Comparison of ENCODE assay signal across 28 cellular contexts in the genomic region with DNA sequence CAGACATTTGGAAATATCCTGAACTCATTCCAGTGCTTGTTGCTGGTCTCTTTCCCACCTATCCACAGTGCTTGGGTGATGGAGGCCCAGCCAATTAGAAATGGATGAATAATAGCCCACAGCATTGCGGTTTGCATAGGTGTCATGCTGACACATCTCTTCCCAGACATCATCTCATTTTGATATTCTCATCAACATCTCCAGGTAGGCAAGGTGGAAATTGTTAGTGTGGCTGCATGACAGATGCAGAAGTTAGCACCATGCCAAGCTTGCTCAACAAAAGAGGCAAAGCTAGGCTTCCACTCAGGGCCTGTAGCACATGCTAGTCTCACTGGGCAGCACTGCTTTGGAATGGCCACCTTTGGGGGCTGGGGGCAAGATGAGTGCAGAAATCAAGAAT.
A peak's percentile ranks its signal among the peaks of the same experiment; 100 is the strongest.
DNase-seq lines count a peak whose midpoint lies in the region; ATAC-seq, FAIRE-seq and TF ChIP-seq lines count a peak whose summit lies in the region.
"Had no signal": no experiment of that assay in that cellular context is flagged by ENCODE, and none has a peak within 500 bp of the region (broad histone marks: within the 10 kb centered on the region; RNA-seq: fewer than 3 reads in every experiment).

No MANE protein-coding gene starts in this region.

- peaks cover 5% of the 10 kb centered on the region for H3K27me3 ChIP-seq in bronchial epithelial cell (ENCODE audit: control insufficient read depth, insufficient read depth, low read length)
- no peaks in the 10 kb centered on the region for H3K27me3 ChIP-seq in neuronal stem cell (ENCODE audit: control insufficient read depth in 3 of 3, insufficient read depth in 3 of 3, low read depth in 1 of 3, low read length in 3 of 3)
- H3K27me3 ChIP-seq: BLaER1 treated with 17β-estradiol and CSF1 and Interleukin-3, amounts not matched to agents 10 nM and 100 nM had no signal

- no peaks in the 10 kb centered on the region for H3K36me3 ChIP-seq in bronchial epithelial cell (ENCODE audit: control insufficient read depth, insufficient read depth, low read length)
- no peaks in the 10 kb centered on the region for H3K36me3 ChIP-seq in neuronal stem cell (replicated peaks in 1 of 2; ENCODE audit: control insufficient read depth in 2 of 2, insufficient read depth in 2 of 2, low read length in 2 of 2)
- H3K36me3 ChIP-seq: BLaER1 treated with 17β-estradiol and CSF1 and Interleukin-3, amounts not matched to agents 10 nM and 100 nM had no signal

- peaks cover 24% of the 10 kb centered on the region for H3K4me1 Mint-ChIP-seq in activated naive CD4-positive, alpha-beta T cell treated with anti-CD3 and anti-CD28 coated beads for 36 hours (ENCODE audit: low read depth)
- H3K4me1 Mint-ChIP-seq in activated naive CD4-positive, alpha-beta T cell treated with anti-CD3 and anti-CD28 coated beads, Interleukin-2, amount 10 ng/mL, durations not matched to agents 7 days and 5 days = peaks cover 11% of the 10 kb centered on the region
- H3K4me1 Mint-ChIP-seq in WTC11 = peaks cover 11% of the 10 kb centered on the region

- H3K18ac ChIP-seq in neuronal stem cell (ENCODE audit: low read length) = no peak overlapping the region

- CTCF ChIA-PET in activated naive CD4-positive, alpha-beta T cell treated with anti-CD3 and anti-CD28 coated beads for 36 hours (lab: Charles Lee) = no interaction called here
- CTCF ChIA-PET in activated naive CD4-positive, alpha-beta T cell treated with anti-CD3 and anti-CD28 coated beads, Interleukin-2, amount 10 ng/mL, durations not matched to agents 7 days and 5 days (lab: Charles Lee) = no interaction called here
- CTCF ChIA-PET in WTC11 (lab: Charles Lee) = no interaction called here

- no peak overlapping the region for H4K91ac ChIP-seq in neuronal stem cell (ENCODE audit: low read depth, low read length, poor library complexity)

- no peaks in the 10 kb centered on the region for H3K9me3 ChIP-seq in neuronal stem cell (replicated peaks in 1 of 2; ENCODE audit: control insufficient read depth in 2 of 2, insufficient read depth in 1 of 2, low read depth in 1 of 2, low read length in 2 of 2)
- H3K9me3 ChIP-seq: A549; BLaER1 treated with 17β-estradiol and CSF1 and Interleukin-3, amounts not matched to agents 10 nM and 100 nM had no signal

- no peaks in the 10 kb centered on the region for H3K4me1 ChIP-seq in neuronal stem cell (ENCODE audit: control insufficient read depth in 2 of 2, insufficient read depth in 1 of 2, low read depth in 1 of 2, low read length in 2 of 2)
- H3K4me1 ChIP-seq: A549; BLaER1 treated with 17β-estradiol and CSF1 and Interleukin-3, amounts not matched to agents 10 nM and 100 nM had no signal

- POLR2A ChIA-PET in WTC11 (lab: Charles Lee) = no interaction called here

- no peak overlapping the region for H3K9ac ChIP-seq in neuronal stem cell (ENCODE audit: low read depth, low read length, poor library complexity)
- H3K9ac ChIP-seq: BLaER1 treated with 17β-estradiol and CSF1 and Interleukin-3, amounts not matched to agents 10 nM and 100 nM; GM23248 had no signal

- no peak overlapping the region for H2BK120ac ChIP-seq in neuronal stem cell (ENCODE audit: low read depth, low read length)

- H3K14ac ChIP-seq in neuronal stem cell (ENCODE audit: low read length) = peak overlapping the region; percentile 6

- H3K4ac ChIP-seq in neuronal stem cell (ENCODE audit: low read length) = no peak overlapping the region

- no peak for ATAC-seq in WTC11
- ATAC-seq: A549, HepG2 had no signal

- H3K9me3 Mint-ChIP-seq in activated naive CD4-positive, alpha-beta T cell treated with anti-CD3 and anti-CD28 coated beads for 36 hours = no peaks in the 10 kb centered on the region
- H3K9me3 Mint-ChIP-seq in activated naive CD4-positive, alpha-beta T cell treated with anti-CD3 and anti-CD28 coated beads, Interleukin-2, amount 10 ng/mL, durations not matched to agents 7 days and 5 days = peaks cover 9% of the 10 kb centered on the region
- H3K9me3 Mint-ChIP-seq in WTC11 = peaks cover 12% of the 10 kb centered on the region
- H3K9me3 Mint-ChIP-seq: CD4-positive, alpha-beta T cell had no signal

- no peak overlapping the region for H3K23ac ChIP-seq in neuronal stem cell (ENCODE audit: low read depth, low read length, poor library complexity)

- H2AK5ac ChIP-seq in neuronal stem cell (ENCODE audit: low read depth, low read length) = no peak overlapping the region

- no peak for TF ChIP-seq CTCF in bronchial epithelial cell (IDR thresholded peaks at IDR 0.05; ENCODE audit: insufficient read depth, low read length, severe bottlenecking)
- no peak for TF ChIP-seq CTCF in WTC11 (IDR thresholded peaks at IDR 0.05)

- H2BK12ac ChIP-seq in neuronal stem cell (ENCODE audit: low read length) = no peak overlapping the region

- no peak overlapping the region for H2BK5ac ChIP-seq in neuronal stem cell (ENCODE audit: low read length)

- WGBS in neuronal stem cell (ENCODE audit: extremely low coverage in 2 of 2, insufficient read length in 2 of 2, insufficient replicate concordance in 1 of 2), 2 donors = no CpG with 5 or more reads among the region's 1 CpG

- no peak overlapping the region for H3K4me3 ChIP-seq in bronchial epithelial cell (ENCODE audit: low read depth, low read length)
- no peak overlapping the region for H3K4me3 ChIP-seq in neuronal stem cell (ENCODE audit: low read length in 2 of 2)
- H3K4me3 ChIP-seq: A549; BLaER1 treated with 17β-estradiol and CSF1 and Interleukin-3, amounts not matched to agents 10 nM and 100 nM; GM23248 had no signal

- no peaks in the 10 kb centered on the region for H3K36me3 Mint-ChIP-seq in activated naive CD4-positive, alpha-beta T cell treated with anti-CD3 and anti-CD28 coated beads for 36 hours (ENCODE audit: low read depth)
- peaks cover 5% of the 10 kb centered on the region for H3K36me3 Mint-ChIP-seq in activated naive CD4-positive, alpha-beta T cell treated with anti-CD3 and anti-CD28 coated beads, Interleukin-2, amount 10 ng/mL, durations not matched to agents 7 days and 5 days
- 0 out of 2 replicates have a peak, but pooled peaks cover 2% of the 10 kb centered on the region for H3K36me3 Mint-ChIP-seq in WTC11

- H3K4me3 Mint-ChIP-seq in activated naive CD4-positive, alpha-beta T cell treated with anti-CD3 and anti-CD28 coated beads for 36 hours = no peak overlapping the region
- H3K4me3 Mint-ChIP-seq in activated naive CD4-positive, alpha-beta T cell treated with anti-CD3 and anti-CD28 coated beads, Interleukin-2, amount 10 ng/mL, durations not matched to agents 7 days and 5 days = no peak overlapping the region
- no peak overlapping the region for H3K4me3 Mint-ChIP-seq in WTC11
- H3K4me3 Mint-ChIP-seq: CD4-positive, alpha-beta T cell had no signal

- peak; percentile 21 for DNase-seq in activated naive CD4-positive, alpha-beta T cell treated with anti-CD3 and anti-CD28 coated beads for 36 hours
- no peak for DNase-seq in activated naive CD4-positive, alpha-beta T cell treated with anti-CD3 and anti-CD28 coated beads, Interleukin-2, amount 10 ng/mL, durations not matched to agents 7 days and 5 days
- DNase-seq in stimulated activated CD4-positive, alpha-beta T cell treated with anti-CD3 and anti-CD28 coated beads, Interleukin-15, amount 100 ng/mL, for 24 hours = peak; percentile 2
- no peak for DNase-seq in stimulated activated CD4-positive, alpha-beta T cell treated with anti-CD3 and anti-CD28 coated beads, Interleukin-12 subunit alpha, Interleukin-12 subunit beta, amount 100 ng/mL, for 4 hours
- peak; percentile 21 for DNase-seq in bronchial epithelial cell (ENCODE audit: low read depth)
- DNase-seq in neuronal stem cell (ENCODE audit: low spot score) = no peak
- no peak for DNase-seq in WTC11 (ENCODE audit: low spot score)
- DNase-seq: AML-193; CD4-positive, alpha-beta T cell; COR-L47; DMS53; GM23248; H7; Karpas-422; NCI-H1092 treated with DMSO at 0.1 percent for 48 hours; NCI-H1436; NCI-H187; NCI-H2081 treated with DMSO at 0.1 percent for 48 hours; NCI-H2171; NCI-H226; NCI-H510A; NCI-H69; RPMI8226; SHP77 had no signal

- no peak overlapping the region for H2BK15ac ChIP-seq in neuronal stem cell (ENCODE audit: low read length)

- H3K27ac Mint-ChIP-seq in activated naive CD4-positive, alpha-beta T cell treated with anti-CD3 and anti-CD28 coated beads for 36 hours = no peak overlapping the region
- H3K27ac Mint-ChIP-seq in activated naive CD4-positive, alpha-beta T cell treated with anti-CD3 and anti-CD28 coated beads, Interleukin-2, amount 10 ng/mL, durations not matched to agents 7 days and 5 days = no peak overlapping the region
- H3K27ac Mint-ChIP-seq in WTC11 = no peak overlapping the region
- H3K27ac Mint-ChIP-seq: CD4-positive, alpha-beta T cell had no signal

- no peak for FAIRE-seq in bronchial epithelial cell (lab: Jason Lieb, UNC)
- FAIRE-seq: A549, GM18507, HepG2 had no signal

- intact Hi-C loops in activated naive CD4-positive, alpha-beta T cell treated with anti-CD3 and anti-CD28 coated beads for 36 hours (cut with micrococcal nuclease) = no loop called here

- H3K4me2 ChIP-seq in neuronal stem cell (ENCODE audit: insufficient read depth, low read length, poor library complexity, severe bottlenecking) = no peak overlapping the region
- H3K4me2 ChIP-seq: A549; BLaER1 treated with 17β-estradiol and CSF1 and Interleukin-3, amounts not matched to agents 10 nM and 100 nM had no signal

- no peak overlapping the region for H4K8ac ChIP-seq in neuronal stem cell (ENCODE audit: low read depth, low read length)

- H2AFZ ChIP-seq in neuronal stem cell (ENCODE audit: low read length) = no peak overlapping the region
- H2AFZ ChIP-seq: GM23248 had no signal

- no peaks in the 10 kb centered on the region for H3K79me1 ChIP-seq in neuronal stem cell (ENCODE audit: low read depth, low read length)

- no peak overlapping the region for H3K27ac ChIP-seq in neuronal stem cell (replicated peaks; ENCODE audit: low read length)
- H3K27ac ChIP-seq: A549; BLaER1 treated with 17β-estradiol and CSF1 and Interleukin-3, amounts not matched to agents 10 nM and 100 nM; GM23248 had no signal

- H3K27me3 Mint-ChIP-seq in activated naive CD4-positive, alpha-beta T cell treated with anti-CD3 and anti-CD28 coated beads for 36 hours (ENCODE audit: low read depth) = no peaks in the 10 kb centered on the region
- H3K27me3 Mint-ChIP-seq in activated naive CD4-positive, alpha-beta T cell treated with anti-CD3 and anti-CD28 coated beads, Interleukin-2, amount 10 ng/mL, durations not matched to agents 7 days and 5 days = peaks cover 11% of the 10 kb centered on the region
- no peaks in the 10 kb centered on the region for H3K27me3 Mint-ChIP-seq in WTC11 (ENCODE audit: low read depth)
- H3K27me3 Mint-ChIP-seq: CD4-positive, alpha-beta T cell had no signal

TF ChIP-seq in WTC11, 78 proteins besides CTCF, POLR2A, EP300 and RAD21 (continues in another document):
- no peak for TF ChIP-seq CBFB (CRISPR knock-in tag; IDR thresholded peaks at IDR 0.05; ENCODE audit: low read depth)

Comparison
In these comparisons a context has a peak if more than half of its experiments do, and no peak if none do; other contexts are left out.
1. DNase-seq: peak in activated naive CD4-positive, alpha-beta T cell treated with anti-CD3 and anti-CD28 coated beads for 36 hours (single experiment), stimulated activated CD4-positive, alpha-beta T cell treated with anti-CD3 and anti-CD28 coated beads, Interleukin-15, amount 100 ng/mL, for 24 hours (single experiment) and bronchial epithelial cell (single experiment); none in activated naive CD4-positive, alpha-beta T cell treated with anti-CD3 and anti-CD28 coated beads, Interleukin-2, amount 10 ng/mL, durations not matched to agents 7 days and 5 days (single experiment), stimulated activated CD4-positive, alpha-beta T cell treated with anti-CD3 and anti-CD28 coated beads, Interleukin-12 subunit alpha, Interleukin-12 subunit beta, amount 100 ng/mL, for 4 hours (single experiment), neuronal stem cell (single experiment) and WTC11 (single experiment).